In the genomic region with DNA sequence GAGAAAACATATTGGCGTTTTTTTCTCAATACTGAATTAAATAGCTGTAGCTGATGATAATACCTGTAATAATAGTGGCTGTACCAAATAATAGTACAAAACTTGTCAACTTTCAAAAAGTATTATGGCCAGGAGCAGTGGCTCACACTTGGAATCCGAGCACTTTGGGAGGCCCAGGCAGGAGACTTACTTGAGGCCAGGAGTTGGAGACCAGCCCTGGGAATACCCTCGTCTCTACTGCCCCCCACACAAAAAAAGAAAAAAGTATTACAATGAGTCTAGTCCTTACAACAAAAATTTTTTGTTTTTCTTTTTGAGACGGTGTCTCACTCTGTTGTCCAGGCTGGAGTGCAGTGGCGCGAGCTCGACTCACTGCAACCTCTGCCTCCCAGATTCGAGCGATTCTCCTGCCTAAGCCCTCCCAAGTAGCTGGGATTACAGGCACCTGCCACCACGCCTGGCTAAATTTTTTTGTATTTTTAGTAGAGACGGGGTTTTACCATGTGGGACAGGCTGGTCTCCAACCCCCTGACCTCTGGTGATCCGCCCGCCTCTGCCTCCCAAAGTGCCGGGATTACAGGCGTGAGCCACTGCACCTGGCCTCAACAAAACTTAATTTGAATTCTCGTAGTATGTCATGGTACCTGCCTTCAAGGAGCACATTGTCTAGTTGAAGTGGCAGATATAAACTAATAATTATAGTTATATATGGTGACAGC, we compare ENCODE assay signal across 10 cellular contexts. TPM values are rescaled to one million over a fixed set of nuclear protein-coding genes. Genes with fewer than 3 reads are reported as not detected.
DNase-seq lines count a peak whose midpoint lies in the region; ATAC-seq and TF ChIP-seq lines count a peak whose summit lies in the region.
"Had no signal": no experiment of that assay in that cellular context is flagged by ENCODE, and none has a peak within 500 bp of the region (broad histone marks: within the 10 kb centered on the region; RNA-seq: fewer than 3 reads in every experiment).

No MANE protein-coding gene starts in this region.

- POLR2A ChIA-PET in naive thymus-derived CD8-positive, alpha-beta T cell (lab: Charles Lee) = interaction anchor here (1.1 kb wide), 1 partner anchor 20 kb away, joined by 3 read pairs; no protein-coding TSS in a partner anchor

- H3K9me3 Mint-ChIP-seq in central memory CD8-positive, alpha-beta T cell = no peaks in the 10 kb centered on the region
- no peaks in the 10 kb centered on the region for H3K9me3 Mint-ChIP-seq in naive thymus-derived CD8-positive, alpha-beta T cell

- H3K36me3 ChIP-seq in BE2C = peaks cover 37% of the 10 kb centered on the region

- no peak for ATAC-seq in central memory CD8-positive, alpha-beta T cell (replicated peaks; ENCODE audit: extremely low read depth, poor library complexity, severe bottlenecking)
- no peak for ATAC-seq in naive thymus-derived CD8-positive, alpha-beta T cell
- ATAC-seq in GM18520 (IDR thresholded peaks at IDR 0.05; ENCODE audit: unreplicated experiment) = no peak
- no peak for ATAC-seq in HG03025 (IDR thresholded peaks at IDR 0.05; ENCODE audit: low FRiP score, unreplicated experiment)

- peak overlapping the region; percentile 80 for H3K4me3 Mint-ChIP-seq in central memory CD8-positive, alpha-beta T cell
- peak overlapping the region; percentile 81 to 99 (median 96) for H3K4me3 Mint-ChIP-seq in naive thymus-derived CD8-positive, alpha-beta T cell

- peaks cover 54% of the 10 kb centered on the region for H3K4me1 Mint-ChIP-seq in central memory CD8-positive, alpha-beta T cell
- H3K4me1 Mint-ChIP-seq in naive thymus-derived CD8-positive, alpha-beta T cell = peaks cover 23 to 76% (median 70%) of the 10 kb centered on the region in 4 donors

- no peaks in the 10 kb centered on the region for H3K27me3 ChIP-seq in BE2C

- no peaks in the 10 kb centered on the region for H3K4me1 ChIP-seq in BE2C

- H3K36me3 Mint-ChIP-seq in central memory CD8-positive, alpha-beta T cell (ENCODE audit: insufficient read depth) = peaks cover 66% of the 10 kb centered on the region
- H3K36me3 Mint-ChIP-seq in naive thymus-derived CD8-positive, alpha-beta T cell = peaks cover 8 to 57% (median 11%) of the 10 kb centered on the region in 3 donors

- no peaks in the 10 kb centered on the region for H3K9me3 ChIP-seq in BE2C

- peak overlapping the region; percentile 79 for H3K4me3 ChIP-seq in BE2C (ENCODE audit: low read depth, low read length)
- peak overlapping the region; percentile 93 for H3K4me3 ChIP-seq in Jurkat, Clone E6-1 (ENCODE audit: low read length)

- DNase-seq in BE2C (no peak), NCI-H1092 treated with DMSO at 0.1 percent for 48 hours (lab: John Stamatoyannopoulos, UW) (no peak), NCI-H510A treated with DMSO at 0.1 percent for 48 hours (lab: John Stamatoyannopoulos, UW) (no peak)
- DNase-seq in Jurkat, Clone E6-1 (ENCODE audit: low read depth, low spot score) = no peak
- DNase-seq in central memory CD8-positive, alpha-beta T cell (ENCODE audit: low spot score in 2 of 2) = no peak
- no peak for DNase-seq in naive thymus-derived CD8-positive, alpha-beta T cell
- DNase-seq: NCI-H146; stimulated activated CD4-positive, alpha-beta T cell treated with anti-CD3 and anti-CD28 coated beads, Interleukin-2, amount 100 ng/mL, for 24 hours had no signal

- no peak for TF ChIP-seq CTCF in BE2C (IDR thresholded peaks at IDR 0.05; ENCODE audit: low read depth, low read length)

- H3K27ac Mint-ChIP-seq in central memory CD8-positive, alpha-beta T cell (ENCODE audit: low read depth) = peak overlapping the region; percentile 98
- peak overlapping the region; percentile 90 to 100 (median 99) for H3K27ac Mint-ChIP-seq in naive thymus-derived CD8-positive, alpha-beta T cell

- no peaks in the 10 kb centered on the region for H3K27me3 Mint-ChIP-seq in central memory CD8-positive, alpha-beta T cell
- no peaks in the 10 kb centered on the region for H3K27me3 Mint-ChIP-seq in naive thymus-derived CD8-positive, alpha-beta T cell

RNA-seq across cellular contexts. Expression of a gene that starts 1.4 kb away (rescaled TPM):
- 121 TPM for polyA plus RNA-seq in BE2C (2012; ENCODE audit: insufficient read depth, insufficient read length, low read depth)
- 493 TPM for polyA plus RNA-seq in Jurkat, Clone E6-1 (2012; ENCODE audit: insufficient read depth, insufficient read length)
- total RNA-seq in naive thymus-derived CD8-positive, alpha-beta T cell = 100 to 1,000 TPM; 191 to 193 TPM
- 100 to 1,000 TPM; 226 to 251 (median 231) TPM for polyA plus RNA-seq in naive thymus-derived CD8-positive, alpha-beta T cell

RNA-seq across cellular contexts. Expression of a gene that starts 2.1 kb away (rescaled TPM):
- 23.1 TPM for polyA plus RNA-seq in BE2C (2012; ENCODE audit: insufficient read depth, insufficient read length, low read depth)
- polyA plus RNA-seq in Jurkat, Clone E6-1 (2012; ENCODE audit: insufficient read depth, insufficient read length) = 105 TPM
- 10 to 100 TPM; 54.3 to 57.2 TPM for total RNA-seq in naive thymus-derived CD8-positive, alpha-beta T cell
- polyA plus RNA-seq in naive thymus-derived CD8-positive, alpha-beta T cell = 10 to 100 TPM; 53.2 to 65.8 (median 65.6) TPM

RNA-seq across cellular contexts. Expression of a gene that starts 50.2 kb away (rescaled TPM):
- not detected for polyA plus RNA-seq in BE2C (2012; ENCODE audit: insufficient read depth, insufficient read length, low read depth)
- polyA plus RNA-seq in Jurkat, Clone E6-1 (2012; ENCODE audit: insufficient read depth, insufficient read length) = not detected
- total RNA-seq in naive thymus-derived CD8-positive, alpha-beta T cell = not detected
- not detected for polyA plus RNA-seq in naive thymus-derived CD8-positive, alpha-beta T cell
